19 cellular contexts compared by ENCODE assay signal in the genomic region with DNA sequence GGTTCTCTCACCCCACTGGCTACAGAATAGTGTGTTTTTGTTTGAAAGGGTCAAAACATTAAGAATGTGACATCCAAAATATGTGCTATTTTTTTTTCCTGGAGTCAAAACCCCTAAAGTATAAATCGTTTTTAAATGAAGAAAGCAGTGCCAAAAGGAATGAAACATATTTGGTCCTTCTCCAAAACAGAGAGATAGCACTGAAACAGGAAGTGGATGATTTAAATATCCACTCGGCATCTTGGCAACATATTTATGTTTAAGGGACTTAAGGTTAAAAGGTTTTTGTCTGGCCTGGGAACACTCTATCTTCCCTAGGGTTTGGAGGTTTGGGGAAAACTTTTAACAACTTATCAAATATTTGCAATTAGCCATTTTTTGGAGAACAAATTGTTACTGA. TPM values are rescaled to one million over a fixed set of nuclear protein-coding genes. Genes with fewer than 3 reads are reported as not detected.
DNase-seq lines count a peak whose midpoint lies in the region; ATAC-seq and TF ChIP-seq lines count a peak whose summit lies in the region.
"Had no signal": no experiment of that assay in that cellular context is flagged by ENCODE, and none has a peak within 500 bp of the region (broad histone marks: within the 10 kb centered on the region; RNA-seq: fewer than 3 reads in every experiment).

No MANE protein-coding gene starts in this region.

- H3K9ac ChIP-seq in fibroblast of lung (ENCODE audit: insufficient read depth, low read length) (no peak overlapping the region), mesenchymal stem cell (ENCODE audit: low read length) (peak overlapping the region; percentile 58)
- H3K9ac ChIP-seq: neural progenitor cell had no signal

- peaks cover 37% of the 10 kb centered on the region for H3K79me1 ChIP-seq in mesenchymal stem cell (replicated peaks; ENCODE audit: low read length, poor library complexity, severe bottlenecking)

- no peak overlapping the region for H3K4me3 Mint-ChIP-seq in immature natural killer cell
- H3K4me3 Mint-ChIP-seq: activated naive CD8-positive, alpha-beta T cell treated with anti-CD3 and anti-CD28 coated beads for 36 hours; CD8-positive, alpha-beta T cell; neural progenitor cell; stimulated activated naive CD8-positive, alpha-beta T cell treated with anti-CD3 and anti-CD28 coated beads, Interleukin-15, Interleukin-2, amounts not matched to agents 100 ng/mL and 50 ng/mL, for 24 hours had no signal

- no peak overlapping the region for H3K23ac ChIP-seq in mesenchymal stem cell (ENCODE audit: low read length in 2 of 2)

- H2AK5ac ChIP-seq in mesenchymal stem cell (ENCODE audit: low read length, severe bottlenecking) = no peak overlapping the region

- no peak overlapping the region for H3K18ac ChIP-seq in mesenchymal stem cell (ENCODE audit: low read depth in 1 of 2, low read length in 2 of 2)

- H3K36me3 ChIP-seq in fibroblast of lung (ENCODE audit: control insufficient read depth, insufficient read depth, low read length) = peaks cover 2% of the 10 kb centered on the region
- peaks cover 5 to 22% of the 10 kb centered on the region in 2 experiments for H3K36me3 ChIP-seq in mesenchymal stem cell (ENCODE audit: control insufficient read depth in 1 of 2, insufficient read depth in 2 of 2, low read depth in 1 of 2, low read length in 2 of 2)
- H3K36me3 ChIP-seq in upper lobe of left lung = no peaks in the 10 kb centered on the region
- H3K36me3 ChIP-seq: neural progenitor cell had no signal

- no peak overlapping the region for H3K27ac Mint-ChIP-seq in immature natural killer cell
- H3K27ac Mint-ChIP-seq: activated naive CD8-positive, alpha-beta T cell treated with anti-CD3 and anti-CD28 coated beads for 36 hours; CD8-positive, alpha-beta T cell; neural progenitor cell; stimulated activated naive CD8-positive, alpha-beta T cell treated with anti-CD3 and anti-CD28 coated beads, Interleukin-15, Interleukin-2, amounts not matched to agents 100 ng/mL and 50 ng/mL, for 24 hours had no signal

- no peaks in the 10 kb centered on the region for H4K20me1 ChIP-seq in fibroblast of lung (ENCODE audit: control insufficient read depth, extremely low read depth, insufficient read depth, low read length)

- H2BK5ac ChIP-seq in mesenchymal stem cell (ENCODE audit: low read depth, low read length, poor library complexity, severe bottlenecking) = no peak overlapping the region

- H3K9me3 Mint-ChIP-seq in immature natural killer cell = peaks cover 0 to 5% (median 0%) of the 10 kb centered on the region in 6 donors
- H3K9me3 Mint-ChIP-seq: activated naive CD8-positive, alpha-beta T cell treated with anti-CD3 and anti-CD28 coated beads for 36 hours; CD8-positive, alpha-beta T cell; neural progenitor cell; stimulated activated naive CD8-positive, alpha-beta T cell treated with anti-CD3 and anti-CD28 coated beads, Interleukin-15, Interleukin-2, amounts not matched to agents 100 ng/mL and 50 ng/mL, for 24 hours had no signal

- no peaks in the 10 kb centered on the region for H3K4me1 Mint-ChIP-seq in immature natural killer cell
- H3K4me1 Mint-ChIP-seq: activated naive CD8-positive, alpha-beta T cell treated with anti-CD3 and anti-CD28 coated beads for 36 hours; neural progenitor cell had no signal

- peak; percentile 15 for ATAC-seq in SK-N-SH treated with all-trans-retinoic acid at 6 μM for 48 hours
- no peak for ATAC-seq in upper lobe of left lung (ENCODE audit: low FRiP score in 2 of 2)
- ATAC-seq in HG03469 (IDR thresholded peaks at IDR 0.05; ENCODE audit: unreplicated experiment) = no peak
- ATAC-seq: CD8-positive, alpha-beta T cell; esophagus mucosa; HCT116 had no signal

- H3K4me2 ChIP-seq in fibroblast of lung (ENCODE audit: extremely low read depth, insufficient read depth, low read length) (peak overlapping the region; percentile 60), mesenchymal stem cell (ENCODE audit: low read length, poor library complexity, severe bottlenecking) (no peak overlapping the region)
- H3K4me2 ChIP-seq: neural progenitor cell had no signal

- H3K27me3 Mint-ChIP-seq in immature natural killer cell (ENCODE audit: low read depth in 3 of 3) = peaks cover 0 to 4% (median 1%) of the 10 kb centered on the region in 3 donors
- H3K27me3 Mint-ChIP-seq: activated naive CD8-positive, alpha-beta T cell treated with anti-CD3 and anti-CD28 coated beads for 36 hours; stimulated activated naive CD8-positive, alpha-beta T cell treated with anti-CD3 and anti-CD28 coated beads, Interleukin-15, Interleukin-2, amounts not matched to agents 100 ng/mL and 50 ng/mL, for 24 hours had no signal

- no peak overlapping the region for H2AFZ ChIP-seq in fibroblast of lung (ENCODE audit: low read length)
- no peak overlapping the region for H2AFZ ChIP-seq in mesenchymal stem cell (ENCODE audit: low read depth, low read length)
- H2AFZ ChIP-seq: neural progenitor cell had no signal

- no peak overlapping the region for H2BK120ac ChIP-seq in mesenchymal stem cell (ENCODE audit: low read depth, low read length)

- H4K91ac ChIP-seq in mesenchymal stem cell (ENCODE audit: low read length) = no peak overlapping the region

- no peak for TF ChIP-seq EP300 in upper lobe of left lung (IDR thresholded peaks at IDR 0.05)

- TF ChIP-seq POLR2A in upper lobe of left lung (IDR thresholded peaks at IDR 0.05) = no peak

- H3K27me3 ChIP-seq in fibroblast of lung (ENCODE audit: control insufficient read depth, insufficient read depth, low read length) = no peaks in the 10 kb centered on the region
- no peaks in the 10 kb centered on the region for H3K27me3 ChIP-seq in mesenchymal stem cell (ENCODE audit: control insufficient read depth in 1 of 2, insufficient read depth in 1 of 2, low read length in 2 of 2)
- no peaks in the 10 kb centered on the region for H3K27me3 ChIP-seq in upper lobe of left lung
- H3K27me3 ChIP-seq: neural progenitor cell had no signal

- no peaks in the 10 kb centered on the region for H3K36me3 Mint-ChIP-seq in immature natural killer cell
- H3K36me3 Mint-ChIP-seq: CD8-positive, alpha-beta T cell had no signal

- no peak overlapping the region for H4K8ac ChIP-seq in mesenchymal stem cell (ENCODE audit: low read length)

- peaks cover 74% of the 10 kb centered on the region for H3K79me2 ChIP-seq in fibroblast of lung (ENCODE audit: control insufficient read depth, insufficient read depth, low read length)

- H3K9me3 ChIP-seq in fibroblast of lung (ENCODE audit: control insufficient read depth, insufficient read depth, low read depth, low read length) (no peaks in the 10 kb centered on the region), mesenchymal stem cell (ENCODE audit: control insufficient read depth, low read length) (no peaks in the 10 kb centered on the region), upper lobe of left lung (no peaks in the 10 kb centered on the region)

- H3K4ac ChIP-seq in mesenchymal stem cell (ENCODE audit: low read depth in 1 of 2, low read length in 2 of 2) = no peak overlapping the region

- H3K4me1 ChIP-seq in fibroblast of lung (ENCODE audit: control insufficient read depth, extremely low read depth, insufficient read depth, low read length) = peaks cover 17% of the 10 kb centered on the region
- H3K4me1 ChIP-seq in mesenchymal stem cell (ENCODE audit: control insufficient read depth, insufficient read depth, low read depth, low read length) = peaks cover 3% of the 10 kb centered on the region
- peaks cover 0 to 29% (median 3%) of the 10 kb centered on the region in 4 donors for H3K4me1 ChIP-seq in upper lobe of left lung
- H3K4me1 ChIP-seq: neural progenitor cell had no signal

- H3K27ac ChIP-seq in fibroblast of lung (ENCODE audit: insufficient read depth, low read length) (no peak overlapping the region), mesenchymal stem cell (ENCODE audit: low read length, poor library complexity, severe bottlenecking) (no peak overlapping the region), upper lobe of left lung (peak overlapping the region in 3 of 4 donors; percentile 10 to 62 (median 33))
- H3K27ac ChIP-seq: neural progenitor cell had no signal

- H2BK12ac ChIP-seq in mesenchymal stem cell (ENCODE audit: low read length in 2 of 2) = no peak overlapping the region

- WGBS in mesenchymal stem cell = 0% methylated on average over 1 of the region's 2 CpGs
- WGBS in upper lobe of left lung, 2 donors = 15% methylated on average over 2 of the region's 2 CpGs

- H3K4me3 ChIP-seq in fibroblast of lung (replicated peaks in 1 of 4; ENCODE audit: control extremely low read depth in 1 of 4, insufficient read depth in 1 of 4, low read depth in 3 of 4, low read length in 4 of 4) (peak overlapping the region in 1 of 4 experiments; percentile 3), mesenchymal stem cell (ENCODE audit: insufficient read depth in 1 of 2, low read depth in 1 of 2, low read length in 2 of 2) (no peak overlapping the region), upper lobe of left lung (no peak overlapping the region)
- H3K4me3 ChIP-seq: neural progenitor cell had no signal

- peak; percentile 68 to 76 for DNase-seq in fibroblast of lung (ENCODE audit: low read depth in 2 of 2)
- DNase-seq in mesenchymal stem cell = peak; percentile 69
- no peak for DNase-seq in upper lobe of left lung
- no peak for DNase-seq in immature natural killer cell
- no peak for DNase-seq in ACHN
- DNase-seq: activated CD4-positive, alpha-beta T cell treated with anti-CD3 and anti-CD28 coated beads for 1 hour; activated naive CD8-positive, alpha-beta T cell treated with anti-CD3 and anti-CD28 coated beads for 36 hours; activated T-cell treated with anti-CD3 and anti-CD28 coated beads for 4 hours; CD8-positive, alpha-beta T cell; NCI-H1092 treated with DMSO at 0.1 percent for 48 hours; NCI-H446; OCI-M1; SW 1271 had no signal

- TF ChIP-seq CTCF in fibroblast of lung (conservative IDR thresholded peaks at IDR 0.05 in 1 of 2, IDR thresholded peaks at IDR 0.05 in 1 of 2; ENCODE audit: low read depth in 1 of 2, low read length in 2 of 2) (no peak), upper lobe of left lung (IDR thresholded peaks at IDR 0.05) (no peak)

- in situ Hi-C loops in ACHN (cut with HindIII; ENCODE audit: low pct_ligation_motif_present, low pct_unique_long_range_greater_than_20kb, low sequenced_read_pairs) = no loop called here

- H3K14ac ChIP-seq in mesenchymal stem cell (ENCODE audit: low read length in 2 of 2) = no peak overlapping the region

- no peak overlapping the region for H2BK15ac ChIP-seq in mesenchymal stem cell (ENCODE audit: low read depth, poor library complexity, severe bottlenecking)

TF ChIP-seq in SK-N-SH treated with all-trans-retinoic acid at 6 μM for 48 hours, 23 proteins besides CTCF, POLR2A, EP300 and RAD21:
- TF ChIP-seq SNAI2 (CRISPR knock-in tag; IDR thresholded peaks at IDR 0.05) (no peak), ISL1 (CRISPR knock-in tag; IDR thresholded peaks at IDR 0.05) (peak; percentile 87)

RNA-seq across cellular contexts. Expression of a gene that starts 32.4 kb away (rescaled TPM):
- total RNA-seq in fibroblast of lung (299 and 343 TPM in 2 replicates), upper lobe of left lung (100 to 1,000 TPM in 5 of 6 donors, 10 to 100 TPM in 1; 98.6 to 156 (median 124) TPM)
- polyA plus RNA-seq in fibroblast of lung (377 and 1,187 TPM in 2 replicates), immature natural killer cell (under 1 TPM in 2 of 3 donors, not detected in 1; 0.06 to 0.07 TPM)
- polyA plus RNA-seq in fibroblast of lung (2012) = 287 and 889 TPM in 2 replicates
- polyA minus RNA-seq in fibroblast of lung (ENCODE audit: low replicate concordance) = 97.5 and 238 TPM in 2 replicates
- 820 TPM for polyA plus RNA-seq in mesenchymal stem cell (2013, experiment 1 of 2)
- 785 TPM for polyA plus RNA-seq in mesenchymal stem cell (2013, experiment 2 of 2)
- total RNA-seq: CD8-positive, alpha-beta T cell had no signal

Comparison
In these comparisons a context has a peak if more than half of its experiments do, and no peak if none do; other contexts are left out.
1. DNase-seq: peak in fibroblast of lung (2 of 2) and mesenchymal stem cell (single experiment); none in upper lobe of left lung (0 of 2), immature natural killer cell (0 of 3) and ACHN (single experiment).
2. H3K27ac ChIP-seq: peak in upper lobe of left lung (3 of 4); none in fibroblast of lung (single experiment) and mesenchymal stem cell (single experiment).